11 cellular contexts compared by ENCODE assay signal in the genomic region with DNA sequence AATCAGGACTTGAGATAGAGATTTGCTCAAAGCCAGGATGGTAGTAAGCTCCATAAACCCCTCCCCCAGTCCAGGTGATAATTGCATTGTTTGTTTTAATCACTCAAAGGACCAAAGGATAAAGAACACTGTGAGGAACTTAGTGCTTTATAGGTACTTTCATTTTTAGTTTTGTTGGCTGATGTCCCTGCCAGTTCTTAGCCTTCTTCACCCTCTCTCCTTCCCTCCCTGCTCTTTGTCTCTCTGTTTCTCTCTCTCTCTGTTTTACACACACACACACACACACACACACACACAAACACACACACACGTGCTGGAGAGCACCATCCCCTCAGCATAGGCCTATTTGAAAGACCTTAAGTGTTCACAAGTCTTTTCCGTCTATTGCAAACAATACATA. TPM values are rescaled to one million over a fixed set of nuclear protein-coding genes. Genes with fewer than 3 reads are reported as not detected.
DNase-seq lines count a peak whose midpoint lies in the region; ATAC-seq, FAIRE-seq and TF ChIP-seq lines count a peak whose summit lies in the region.
"Had no signal": no experiment of that assay in that cellular context is flagged by ENCODE, and none has a peak within 500 bp of the region (broad histone marks: within the 10 kb centered on the region; RNA-seq: fewer than 3 reads in every experiment).

No MANE protein-coding gene starts in this region.

- peak overlapping the region; percentile 21 for H3K4me3 Mint-ChIP-seq in activated naive CD4-positive, alpha-beta T cell treated with anti-CD3 and anti-CD28 coated beads, Interleukin-2, amount 10 ng/mL, durations not matched to agents 7 days and 5 days
- H3K4me3 Mint-ChIP-seq in stimulated activated memory B cell treated with anti-CD40 and anti-IgM and Interleukin-4, amounts not matched to agents 10 μg/mL and 1 μg/mL and 100 μg/mL, for 72 hours: peak overlapping the region; percentile 30
- H3K4me3 Mint-ChIP-seq in endodermal cell: no peak overlapping the region

- H3K36me3 ChIP-seq in endodermal cell (ENCODE audit: control insufficient read depth, insufficient read depth, low read length): no peaks in the 10 kb centered on the region

- ATAC-seq in stimulated activated memory B cell treated with anti-CD40 and anti-IgM and Interleukin-4, amounts not matched to agents 10 μg/mL and 1 μg/mL and 100 μg/mL, for 72 hours: no peak
- no peak for ATAC-seq in HG03571 (IDR thresholded peaks at IDR 0.05; ENCODE audit: unreplicated experiment)
- ATAC-seq: Panc1 had no signal

- H3K9me3 Mint-ChIP-seq in activated naive CD4-positive, alpha-beta T cell treated with anti-CD3 and anti-CD28 coated beads, Interleukin-2, amount 10 ng/mL, durations not matched to agents 7 days and 5 days: no peaks in the 10 kb centered on the region
- H3K9me3 Mint-ChIP-seq in stimulated activated memory B cell treated with anti-CD40 and anti-IgM and Interleukin-4, amounts not matched to agents 10 μg/mL and 1 μg/mL and 100 μg/mL, for 72 hours: no peaks in the 10 kb centered on the region
- no peaks in the 10 kb centered on the region for H3K9me3 Mint-ChIP-seq in endodermal cell

- no peaks in the 10 kb centered on the region for H3K4me1 ChIP-seq in endodermal cell (ENCODE audit: control insufficient read depth, insufficient read depth, low read length)

- peaks cover 67% of the 10 kb centered on the region for H3K4me1 Mint-ChIP-seq in activated naive CD4-positive, alpha-beta T cell treated with anti-CD3 and anti-CD28 coated beads, Interleukin-2, amount 10 ng/mL, durations not matched to agents 7 days and 5 days
- peaks cover 21% of the 10 kb centered on the region for H3K4me1 Mint-ChIP-seq in stimulated activated memory B cell treated with anti-CD40 and anti-IgM and Interleukin-4, amounts not matched to agents 10 μg/mL and 1 μg/mL and 100 μg/mL, for 72 hours
- peaks cover 14% of the 10 kb centered on the region for H3K4me1 Mint-ChIP-seq in endodermal cell

- no peak overlapping the region for H3K9ac ChIP-seq in endodermal cell (ENCODE audit: extremely low read depth, low read length, poor library complexity, severe bottlenecking)

- peak overlapping the region; percentile 3 for H3K27ac Mint-ChIP-seq in activated naive CD4-positive, alpha-beta T cell treated with anti-CD3 and anti-CD28 coated beads, Interleukin-2, amount 10 ng/mL, durations not matched to agents 7 days and 5 days
- H3K27ac Mint-ChIP-seq in stimulated activated memory B cell treated with anti-CD40 and anti-IgM and Interleukin-4, amounts not matched to agents 10 μg/mL and 1 μg/mL and 100 μg/mL, for 72 hours: no peak overlapping the region
- no peak overlapping the region for H3K27ac Mint-ChIP-seq in endodermal cell

- H3K9me3 ChIP-seq in endodermal cell (ENCODE audit: control insufficient read depth, low read length): no peaks in the 10 kb centered on the region

- H3K4me3 ChIP-seq in endodermal cell (ENCODE audit: low read length): no peak overlapping the region

- peaks cover 10% of the 10 kb centered on the region for H3K36me3 Mint-ChIP-seq in activated naive CD4-positive, alpha-beta T cell treated with anti-CD3 and anti-CD28 coated beads, Interleukin-2, amount 10 ng/mL, durations not matched to agents 7 days and 5 days
- H3K36me3 Mint-ChIP-seq in stimulated activated memory B cell treated with anti-CD40 and anti-IgM and Interleukin-4, amounts not matched to agents 10 μg/mL and 1 μg/mL and 100 μg/mL, for 72 hours: no peaks in the 10 kb centered on the region
- H3K36me3 Mint-ChIP-seq in endodermal cell (ENCODE audit: low read depth): no peaks in the 10 kb centered on the region

- CTCF ChIA-PET in activated naive CD4-positive, alpha-beta T cell treated with anti-CD3 and anti-CD28 coated beads, Interleukin-2, amount 10 ng/mL, durations not matched to agents 7 days and 5 days (lab: Charles Lee): no interaction called here

- peaks cover 5% of the 10 kb centered on the region for H3K27me3 ChIP-seq in endodermal cell (ENCODE audit: control insufficient read depth, insufficient read depth, low read length, poor library complexity, severe bottlenecking)

- H3K27me3 Mint-ChIP-seq in activated naive CD4-positive, alpha-beta T cell treated with anti-CD3 and anti-CD28 coated beads, Interleukin-2, amount 10 ng/mL, durations not matched to agents 7 days and 5 days: peaks cover 3% of the 10 kb centered on the region
- H3K27me3 Mint-ChIP-seq in stimulated activated memory B cell treated with anti-CD40 and anti-IgM and Interleukin-4, amounts not matched to agents 10 μg/mL and 1 μg/mL and 100 μg/mL, for 72 hours: peaks cover 17% of the 10 kb centered on the region
- H3K27me3 Mint-ChIP-seq in endodermal cell (ENCODE audit: insufficient read depth): no peaks in the 10 kb centered on the region

- no peak for TF ChIP-seq CTCF in endodermal cell (conservative IDR thresholded peaks at IDR 0.05)

- DNase-seq in activated naive CD4-positive, alpha-beta T cell treated with anti-CD3 and anti-CD28 coated beads, Interleukin-2, amount 10 ng/mL, durations not matched to agents 7 days and 5 days: no peak
- DNase-seq in activated naive CD4-positive, alpha-beta T cell (lab: John Stamatoyannopoulos, UW): no peak
- peak; percentile 75 for DNase-seq in NCI-H69 (lab: John Stamatoyannopoulos, UW)
- DNase-seq in endodermal cell: no peak
- DNase-seq in MV-4-11 (lab: John Stamatoyannopoulos, UW): no peak
- DNase-seq: glutamatergic neuron, NCI-H187 had no signal

- FAIRE-seq in islet of Langerhans (lab: Jason Lieb, UNC): peak; percentile 76

- 13% methylated on average over 1 of the region's 2 CpGs; no CpG with 5 or more reads in 1 of the 2 experiments for WGBS in endodermal cell (ENCODE audit: insufficient coverage in 1 of 2, insufficient read length in 1 of 2), 2 experiments

- H3K27ac ChIP-seq in endodermal cell (ENCODE audit: low read depth, low read length): no peak overlapping the region

RNA-seq across cellular contexts. Expression of a gene that starts 5.2 kb away (rescaled TPM):
- 10 to 100 TPM; 20.1 to 30.8 TPM for total RNA-seq in endodermal cell
- 3.4 TPM for polyA plus RNA-seq in endodermal cell (2013, experiment 1 of 2)
- polyA plus RNA-seq in endodermal cell (2013, experiment 2 of 2): 2.8 TPM
